11 cellular contexts compared by ENCODE assay signal in genomic region chr10:31004611-31005193, GRCh38. TPM values are rescaled to one million over a fixed set of nuclear protein-coding genes. Genes with fewer than 3 reads are reported as not detected.
A peak's percentile ranks its signal among the peaks of the same experiment; 100 is the strongest.
DNase-seq lines count a peak whose midpoint lies in the region; ATAC-seq and TF ChIP-seq lines count a peak whose summit lies in the region.
"Had no signal": no experiment of that assay in that cellular context is flagged by ENCODE, and none has a peak within 500 bp of the region (broad histone marks: within the 10 kb centered on the region; RNA-seq: fewer than 3 reads in every experiment).

No MANE protein-coding gene starts in this region.

- CTCF ChIA-PET in activated CD8-positive, alpha-beta T cell treated with anti-CD3 and anti-CD28 coated beads for 36 hours (lab: Charles Lee) = no interaction called here
- CTCF ChIA-PET in activated CD8-positive, alpha-beta T cell treated with anti-CD3 and anti-CD28 coated beads, Interleukin-2, amount 10 ng/mL, durations not matched to agents 7 days and 5 days (lab: Charles Lee) = interaction anchor here (1.1 kb wide), 1 partner anchor 12 kb away, joined by 4 read pairs; no protein-coding TSS in a partner anchor

- H3K4me1 Mint-ChIP-seq in activated CD8-positive, alpha-beta T cell treated with anti-CD3 and anti-CD28 coated beads for 36 hours (ENCODE audit: low read depth) = peaks cover 41% of the 10 kb centered on the region
- H3K4me1 Mint-ChIP-seq in activated CD8-positive, alpha-beta T cell treated with anti-CD3 and anti-CD28 coated beads, Interleukin-2, amount 10 ng/mL, durations not matched to agents 7 days and 5 days (ENCODE audit: low read depth) = peaks cover 16% of the 10 kb centered on the region
- peaks cover 48% of the 10 kb centered on the region for H3K4me1 Mint-ChIP-seq in stimulated activated effector memory CD8-positive, alpha-beta T cell treated with anti-CD3 and anti-CD28 coated beads, Interleukin-12 subunit alpha, Interleukin-12 subunit beta, amount 100 ng/mL, for 72 hours

- no peaks in the 10 kb centered on the region for H3K27me3 Mint-ChIP-seq in activated CD8-positive, alpha-beta T cell treated with anti-CD3 and anti-CD28 coated beads for 36 hours
- H3K27me3 Mint-ChIP-seq in activated CD8-positive, alpha-beta T cell treated with anti-CD3 and anti-CD28 coated beads, Interleukin-2, amount 10 ng/mL, durations not matched to agents 7 days and 5 days (ENCODE audit: low read depth) = no peaks in the 10 kb centered on the region

- no peak for TF ChIP-seq CTCF in activated CD8-positive, alpha-beta T cell treated with anti-CD3 and anti-CD28 coated beads for 36 hours (IDR thresholded peaks at IDR 0.05)
- no peak for TF ChIP-seq CTCF in fibroblast of pulmonary artery (IDR thresholded peaks at IDR 0.05; ENCODE audit: low read length, missing control alignments)
- no peak for TF ChIP-seq CTCF in WERI-Rb-1 (IDR thresholded peaks at IDR 0.05; ENCODE audit: low read depth, low read length)

- POLR2A ChIA-PET in activated CD8-positive, alpha-beta T cell treated with anti-CD3 and anti-CD28 coated beads for 36 hours (lab: Charles Lee) = no interaction called here
- POLR2A ChIA-PET in activated CD8-positive, alpha-beta T cell treated with anti-CD3 and anti-CD28 coated beads, Interleukin-2, amount 10 ng/mL, durations not matched to agents 7 days and 5 days (lab: Charles Lee) = no interaction called here

- H3K36me3 ChIP-seq in SJSA1 (no peaks in the 10 kb centered on the region), WERI-Rb-1 (no peaks in the 10 kb centered on the region)

- no peaks in the 10 kb centered on the region for H3K27me3 ChIP-seq in SJSA1 (replicated peaks)
- H3K27me3 ChIP-seq in WERI-Rb-1 (ENCODE audit: insufficient read depth, low read depth, severe bottlenecking) = no peaks in the 10 kb centered on the region

- no peak overlapping the region for H3K4me3 ChIP-seq in SJSA1
- H3K4me3 ChIP-seq in fibroblast of pulmonary artery (replicated peaks; ENCODE audit: low read depth, low read length) = peak overlapping the region; percentile 3
- no peak overlapping the region for H3K4me3 ChIP-seq in WERI-Rb-1 (ENCODE audit: low read depth, low read length)

- intact Hi-C loops in activated CD8-positive, alpha-beta T cell treated with anti-CD3 and anti-CD28 coated beads for 36 hours (cut with micrococcal nuclease) = no loop called here

- no peak overlapping the region for H3K4me3 Mint-ChIP-seq in activated CD8-positive, alpha-beta T cell treated with anti-CD3 and anti-CD28 coated beads for 36 hours
- no peak overlapping the region for H3K4me3 Mint-ChIP-seq in activated CD8-positive, alpha-beta T cell treated with anti-CD3 and anti-CD28 coated beads, Interleukin-2, amount 10 ng/mL, durations not matched to agents 7 days and 5 days
- peak overlapping the region; percentile 6 for H3K4me3 Mint-ChIP-seq in stimulated activated effector memory CD8-positive, alpha-beta T cell treated with anti-CD3 and anti-CD28 coated beads, Interleukin-12 subunit alpha, Interleukin-12 subunit beta, amount 100 ng/mL, for 72 hours
- H3K4me3 Mint-ChIP-seq: T-helper 1 cell treated with Interleukin-12 subunit alpha and Interleukin-12 subunit beta and Interleukin-4 antibody, amounts not matched to agents 30 μg/mL and 1 μg/mL, for 36 hours had no signal

- peaks cover 35% of the 10 kb centered on the region for H3K4me1 ChIP-seq in SJSA1 (replicated peaks)

- H3K9me3 ChIP-seq in SJSA1 (replicated peaks) = no peaks in the 10 kb centered on the region
- no peaks in the 10 kb centered on the region for H3K9me3 ChIP-seq in WERI-Rb-1 (ENCODE audit: severe bottlenecking)

- DNase-seq in activated CD8-positive, alpha-beta T cell treated with anti-CD3 and anti-CD28 coated beads for 36 hours = no peak
- no peak for DNase-seq in activated CD8-positive, alpha-beta T cell treated with anti-CD3 and anti-CD28 coated beads, Interleukin-2, amount 10 ng/mL, durations not matched to agents 7 days and 5 days
- peak in 1 of 2 experiments; percentile 78 for DNase-seq in SJSA1 (ENCODE audit: low read depth in 1 of 2, low spot score in 2 of 2)
- DNase-seq in fibroblast of pulmonary artery (ENCODE audit: low read depth) = peak; percentile 95
- no peak for DNase-seq in stimulated activated effector memory CD8-positive, alpha-beta T cell treated with anti-CD3 and anti-CD28 coated beads, Interleukin-12 subunit alpha, Interleukin-12 subunit beta, amount 100 ng/mL, for 72 hours (ENCODE audit: low spot score in 2 of 2)
- DNase-seq in WERI-Rb-1 = no peak
- DNase-seq: NCI-H1694; stimulated activated CD4-positive, alpha-beta T cell treated with anti-CD3 and anti-CD28 coated beads, Interleukin-4, amount 100 ng/mL, for 1 hour had no signal

- peak overlapping the region; percentile 81 for H3K27ac ChIP-seq in SJSA1
- no peak overlapping the region for H3K27ac ChIP-seq in WERI-Rb-1

- no peak for ATAC-seq in activated CD8-positive, alpha-beta T cell treated with anti-CD3 and anti-CD28 coated beads for 36 hours
- ATAC-seq in activated CD8-positive, alpha-beta T cell treated with anti-CD3 and anti-CD28 coated beads, Interleukin-2, amount 10 ng/mL, durations not matched to agents 7 days and 5 days = no peak
- peak; percentile 73 for ATAC-seq in stimulated activated effector memory CD8-positive, alpha-beta T cell treated with anti-CD3 and anti-CD28 coated beads, Interleukin-12 subunit alpha, Interleukin-12 subunit beta, amount 100 ng/mL, for 72 hours
- ATAC-seq in esophagus mucosa (no peak), GM18519 (IDR thresholded peaks at IDR 0.05; ENCODE audit: low FRiP score, unreplicated experiment) (no peak)

- peak overlapping the region; percentile 28 for H3K27ac Mint-ChIP-seq in activated CD8-positive, alpha-beta T cell treated with anti-CD3 and anti-CD28 coated beads for 36 hours
- H3K27ac Mint-ChIP-seq in activated CD8-positive, alpha-beta T cell treated with anti-CD3 and anti-CD28 coated beads, Interleukin-2, amount 10 ng/mL, durations not matched to agents 7 days and 5 days = no peak overlapping the region
- peak overlapping the region; percentile 1 for H3K27ac Mint-ChIP-seq in stimulated activated effector memory CD8-positive, alpha-beta T cell treated with anti-CD3 and anti-CD28 coated beads, Interleukin-12 subunit alpha, Interleukin-12 subunit beta, amount 100 ng/mL, for 72 hours
- H3K27ac Mint-ChIP-seq: T-helper 1 cell treated with Interleukin-12 subunit alpha and Interleukin-12 subunit beta and Interleukin-4 antibody, amounts not matched to agents 30 μg/mL and 1 μg/mL, for 36 hours had no signal

- H3K9me3 Mint-ChIP-seq in activated CD8-positive, alpha-beta T cell treated with anti-CD3 and anti-CD28 coated beads for 36 hours = peaks cover 6% of the 10 kb centered on the region
- H3K9me3 Mint-ChIP-seq in activated CD8-positive, alpha-beta T cell treated with anti-CD3 and anti-CD28 coated beads, Interleukin-2, amount 10 ng/mL, durations not matched to agents 7 days and 5 days (ENCODE audit: insufficient read depth) = no peaks in the 10 kb centered on the region
- peaks cover 6% of the 10 kb centered on the region for H3K9me3 Mint-ChIP-seq in stimulated activated effector memory CD8-positive, alpha-beta T cell treated with anti-CD3 and anti-CD28 coated beads, Interleukin-12 subunit alpha, Interleukin-12 subunit beta, amount 100 ng/mL, for 72 hours
- H3K9me3 Mint-ChIP-seq: T-helper 1 cell treated with Interleukin-12 subunit alpha and Interleukin-12 subunit beta and Interleukin-4 antibody, amounts not matched to agents 30 μg/mL and 1 μg/mL, for 36 hours had no signal

- H3K36me3 Mint-ChIP-seq in activated CD8-positive, alpha-beta T cell treated with anti-CD3 and anti-CD28 coated beads for 36 hours (ENCODE audit: low read depth) = no peaks in the 10 kb centered on the region
- H3K36me3 Mint-ChIP-seq in activated CD8-positive, alpha-beta T cell treated with anti-CD3 and anti-CD28 coated beads, Interleukin-2, amount 10 ng/mL, durations not matched to agents 7 days and 5 days (ENCODE audit: low read depth) = no peaks in the 10 kb centered on the region
- H3K36me3 Mint-ChIP-seq in stimulated activated effector memory CD8-positive, alpha-beta T cell treated with anti-CD3 and anti-CD28 coated beads, Interleukin-12 subunit alpha, Interleukin-12 subunit beta, amount 100 ng/mL, for 72 hours = no peaks in the 10 kb centered on the region

RNA-seq across cellular contexts. Expression of gene ZNF438, which starts 27.0 kb away (rescaled TPM):
- 1 to 10 TPM; 3.0 to 3.9 TPM for total RNA-seq in activated CD8-positive, alpha-beta T cell treated with anti-CD3 and anti-CD28 coated beads for 36 hours
- 1 to 10 TPM; 2.3 to 2.6 TPM for total RNA-seq in activated CD8-positive, alpha-beta T cell treated with anti-CD3 and anti-CD28 coated beads, Interleukin-2, amount 10 ng/mL, durations not matched to agents 7 days and 5 days
- total RNA-seq in SJSA1 (2014; rRNA removed; shearing (Covaris generic)) = 5.2 and 6.5 TPM in 2 replicates
- total RNA-seq in esophagus mucosa = 2.9 TPM
